Comparison of ENCODE assay signal across 1 cellular context in genomic region chr3:51904034-51904823, GRCh38.
A peak's percentile ranks its signal among the peaks of the same experiment; 100 is the strongest.
TF ChIP-seq lines count a peak whose summit lies in the region.

No MANE protein-coding gene starts in this region.

TF ChIP-seq in HepG2, 621 proteins besides CTCF, POLR2A, EP300 and RAD21:
- no peak for TF ChIP-seq ZNF773 (CRISPR knock-in tag; IDR thresholded peaks at IDR 0.05; ENCODE audit: borderline replicate concordance)
- no peak for TF ChIP-seq E2F5 (CRISPR knock-in tag; conservative IDR thresholded peaks at IDR 0.05)
- no peak for TF ChIP-seq ZNF549 (CRISPR knock-in tag; IDR thresholded peaks at IDR 0.05)
- TF ChIP-seq, protein P1, sequence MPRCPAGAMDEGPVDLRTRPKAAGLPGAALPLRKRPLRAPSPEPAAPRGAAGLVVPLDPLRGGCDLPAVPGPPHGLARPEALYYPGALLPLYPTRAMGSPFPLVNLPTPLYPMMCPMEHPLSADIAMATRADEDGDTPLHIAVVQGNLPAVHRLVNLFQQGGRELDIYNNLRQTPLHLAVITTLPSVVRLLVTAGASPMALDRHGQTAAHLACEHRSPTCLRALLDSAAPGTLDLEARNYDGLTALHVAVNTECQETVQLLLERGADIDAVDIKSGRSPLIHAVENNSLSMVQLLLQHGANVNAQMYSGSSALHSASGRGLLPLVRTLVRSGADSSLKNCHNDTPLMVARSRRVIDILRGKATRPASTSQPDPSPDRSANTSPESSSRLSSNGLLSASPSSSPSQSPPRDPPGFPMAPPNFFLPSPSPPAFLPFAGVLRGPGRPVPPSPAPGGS (CRISPR knock-in tag; IDR thresholded peaks at IDR 0.05) = no peak
- TF ChIP-seq MAFK (conservative IDR thresholded peaks at IDR 0.05 in 1 of 2, IDR thresholded peaks at IDR 0.05 in 1 of 2; ENCODE audit: low read length in 2 of 2) = peak; percentile 76 to 88
- no peak for TF ChIP-seq ZNF260 (CRISPR knock-in tag; IDR thresholded peaks at IDR 0.05; ENCODE audit: borderline replicate concordance, low read depth)
- TF ChIP-seq ZFP36 (IDR thresholded peaks at IDR 0.05; ENCODE audit: borderline replicate concordance, low read depth, low read length, partially characterized antibody) = no peak
- peak; percentile 67 for TF ChIP-seq NFE2L2 (IDR thresholded peaks at IDR 0.05; ENCODE audit: low read length)
- peak; percentile 79 for TF ChIP-seq MAFF (IDR thresholded peaks at IDR 0.05; ENCODE audit: low read depth, low read length)
